ENCODE assay signal across 15 cellular contexts in genomic region chr9:111944467-111944866, GRCh38. TPM values are rescaled to one million over a fixed set of nuclear protein-coding genes. Genes with fewer than 3 reads are reported as not detected.
A peak's percentile ranks its signal among the peaks of the same experiment; 100 is the strongest.
DNase-seq lines count a peak whose midpoint lies in the region; ATAC-seq, FAIRE-seq and TF ChIP-seq lines count a peak whose summit lies in the region.
"Had no signal": no experiment of that assay in that cellular context is flagged by ENCODE, and none has a peak within 500 bp of the region (broad histone marks: within the 10 kb centered on the region; RNA-seq: fewer than 3 reads in every experiment).

No MANE protein-coding gene starts in this region.

- in situ Hi-C loops in HepG2 (cut with HindIII; ENCODE audit: extremely low pct_ligation_motif_present, low pct_unique_long_range_greater_than_20kb) = no loop called here

- no peak overlapping the region for H2AFZ ChIP-seq in HepG2 (ENCODE audit: low read length)

- peak overlapping the region; percentile 22 to 61 (median 53); a peak in 19 of 22 replicates for H3K4me2 ChIP-seq in BLaER1 treated with 17β-estradiol and CSF1 and Interleukin-3, amounts not matched to agents 10 nM and 100 nM
- H3K4me2 ChIP-seq in HepG2 (ENCODE audit: low read depth, low read length) = no peak overlapping the region

- DNase-seq in amniotic epithelial cell (ENCODE audit: low read depth) (peak; percentile 82), HepG2 (ENCODE audit: low spot score) (no peak), T-cell (no peak), anterior cingulate cortex (lab: John Stamatoyannopoulos, UW) (no peak), NCI-H510A (lab: John Stamatoyannopoulos, UW) (no peak), SK-N-DZ (ENCODE audit: low spot score) (no peak)
- DNase-seq: amniotic stem cell; heart right ventricle; left colon; naive thymus-derived CD4-positive, alpha-beta T cell had no signal

- TF ChIP-seq CTCF in HepG2 (CRISPR knock-in tag; IDR thresholded peaks at IDR 0.05) = no peak

- H3K9me3 ChIP-seq in BLaER1 treated with 17β-estradiol and CSF1 and Interleukin-3, amounts not matched to agents 10 nM and 100 nM (replicated peaks in 1 of 11) = no peaks in the 10 kb centered on the region
- no peaks in the 10 kb centered on the region for H3K9me3 ChIP-seq in HepG2 (ENCODE audit: low read length)
- H3K9me3 ChIP-seq: heart right ventricle, Peyer's patch had no signal

- no peak for TF ChIP-seq RAD21 in HepG2 (CRISPR knock-in tag; IDR thresholded peaks at IDR 0.05)

- H3K36me3 ChIP-seq in BLaER1 treated with 17β-estradiol and CSF1 and Interleukin-3, amounts not matched to agents 10 nM and 100 nM = no peaks in the 10 kb centered on the region
- H3K36me3 ChIP-seq in HepG2 (replicated peaks in 1 of 2; ENCODE audit: control insufficient read depth in 1 of 2, insufficient read depth in 2 of 2, low read length in 2 of 2) = no peaks in the 10 kb centered on the region
- H3K36me3 ChIP-seq: heart right ventricle, Peyer's patch had no signal

- no peaks in the 10 kb centered on the region for H3K36me3 Mint-ChIP-seq in T-cell
- H3K36me3 Mint-ChIP-seq: CD4-positive, alpha-beta memory T cell had no signal

- peak; percentile 39 for ATAC-seq in HG03432 (IDR thresholded peaks at IDR 0.05; ENCODE audit: unreplicated experiment)
- ATAC-seq in HepG2 = peak; percentile 62
- no peak for ATAC-seq in T-cell (replicated peaks in 1 of 4)
- ATAC-seq: activated CD8-positive, alpha-beta memory T cell treated with anti-CD3 and anti-CD28 coated beads, Interleukin-2, amount 10 ng/mL, durations not matched to agents 7 days and 5 days; left colon; naive thymus-derived CD4-positive, alpha-beta T cell had no signal

- H3K4me3 Mint-ChIP-seq in T-cell = no peak overlapping the region
- H3K4me3 Mint-ChIP-seq: activated CD8-positive, alpha-beta memory T cell treated with anti-CD3 and anti-CD28 coated beads, Interleukin-2, amount 10 ng/mL, durations not matched to agents 7 days and 5 days had no signal

- POLR2A ChIA-PET in HepG2 (lab: Yijun Ruan, JAX) = no interaction called here
- POLR2A ChIA-PET in T-cell (lab: Charles Lee) = no interaction called here

- no peak overlapping the region for H3K27ac Mint-ChIP-seq in T-cell
- H3K27ac Mint-ChIP-seq: CD4-positive, alpha-beta memory T cell had no signal

- H4K20me1 ChIP-seq in BLaER1 treated with 17β-estradiol and CSF1 and Interleukin-3, amounts not matched to agents 10 nM and 100 nM = no peaks in the 10 kb centered on the region
- no peaks in the 10 kb centered on the region for H4K20me1 ChIP-seq in HepG2 (ENCODE audit: insufficient read depth, low read length)

- no peaks in the 10 kb centered on the region for H3K79me2 ChIP-seq in HepG2 (ENCODE audit: insufficient read depth, low read length)

- no peaks in the 10 kb centered on the region for H3K27me3 ChIP-seq in BLaER1 treated with 17β-estradiol and CSF1 and Interleukin-3, amounts not matched to agents 10 nM and 100 nM
- H3K27me3 ChIP-seq in HepG2 (ENCODE audit: control insufficient read depth in 1 of 2, insufficient read depth in 2 of 2, low read length in 2 of 2) = no peaks in the 10 kb centered on the region
- H3K27me3 ChIP-seq: heart right ventricle, Peyer's patch had no signal

- peak overlapping the region in 8 of 11 experiments; percentile 16 to 70 (median 49); a peak in 10 of 22 replicates for H3K27ac ChIP-seq in BLaER1 treated with 17β-estradiol and CSF1 and Interleukin-3, amounts not matched to agents 10 nM and 100 nM
- no peak overlapping the region for H3K27ac ChIP-seq in HepG2 (ENCODE audit: extremely low read length, insufficient read depth, low read length)
- H3K27ac ChIP-seq: Peyer's patch had no signal

- CTCF ChIA-PET in HepG2 (lab: Yijun Ruan, JAX; ENCODE audit: low intra/inter-chr PET ratio, low total read pairs) (no interaction called here), T-cell (lab: Charles Lee) (interaction anchor here in 1 of 2 donors (0.5 kb wide), 1 partner anchor 45 kb away, joined by 3 read pairs; no protein-coding TSS in a partner anchor)

- TF ChIP-seq POLR2A in HepG2 (IDR thresholded peaks at IDR 0.05; ENCODE audit: insufficient read depth in 1 of 2, low read depth in 2 of 2, low read length in 2 of 2) = no peak

- intact Hi-C loops in HepG2 (cut with micrococcal nuclease; ENCODE audit: unreplicated experiment) = no loop called here

- H3K4me3 ChIP-seq in BLaER1 treated with 17β-estradiol and CSF1 and Interleukin-3, amounts not matched to agents 10 nM and 100 nM = no peak overlapping the region
- H3K4me3 ChIP-seq in HepG2 (replicated peaks in 1 of 3; ENCODE audit: insufficient read depth in 1 of 3, low read depth in 2 of 3, low read length in 3 of 3) = no peak overlapping the region
- H3K4me3 ChIP-seq: heart right ventricle, Peyer's patch had no signal

- H3K27me3 Mint-ChIP-seq in T-cell = no peaks in the 10 kb centered on the region
- H3K27me3 Mint-ChIP-seq: CD4-positive, alpha-beta memory T cell had no signal

- H3K4me1 Mint-ChIP-seq in T-cell = peaks cover 7 to 24% (median 23%) of the 10 kb centered on the region in 3 donors

- peaks cover 25 to 39% (median 31%) of the 10 kb centered on the region in 10 experiments for H3K4me1 ChIP-seq in BLaER1 treated with 17β-estradiol and CSF1 and Interleukin-3, amounts not matched to agents 10 nM and 100 nM
- peaks cover 9% of the 10 kb centered on the region; the same call in 1 of the 2 replicates for H3K4me1 ChIP-seq in HepG2 (ENCODE audit: insufficient read depth, low read length)
- H3K4me1 ChIP-seq: Peyer's patch had no signal

- FAIRE-seq in HepG2 (lab: Jason Lieb, UNC) = no peak

- TF ChIP-seq EP300 in HepG2 (IDR thresholded peaks at IDR 0.05; ENCODE audit: low read depth in 2 of 2, low read length in 2 of 2) (no peak), HepG2 (CRISPR knock-in tag; IDR thresholded peaks at IDR 0.05; ENCODE audit: borderline replicate concordance) (no peak)

- H3K9ac ChIP-seq in BLaER1 treated with 17β-estradiol and CSF1 and Interleukin-3, amounts not matched to agents 10 nM and 100 nM = peak overlapping the region in 4 of 11 experiments; percentile 12 to 52 (median 36); a peak in 3 of 22 replicates
- H3K9ac ChIP-seq in HepG2 (ENCODE audit: insufficient read depth, low read depth, low read length) = no peak overlapping the region

- no peaks in the 10 kb centered on the region for H3K9me3 Mint-ChIP-seq in T-cell

- WGBS in HepG2 (ENCODE audit: low lambda C conversion rate) = 7% methylated on average over 2 of the region's 2 CpGs

- BruUV-seq in HepG2 (replicated peaks; lab: Mats Ljungman, UMichigan) = no TSS peak

TF ChIP-seq in HepG2, 621 proteins besides CTCF, POLR2A, EP300 and RAD21 (continues in another document):
- TF ChIP-seq SCMH1 (CRISPR knock-in tag; IDR thresholded peaks at IDR 0.05; ENCODE audit: borderline replicate concordance) (no peak), HIVEP1 (CRISPR knock-in tag; IDR thresholded peaks at IDR 0.05) (no peak), BCLAF1 (IDR thresholded peaks at IDR 0.05) (no peak), ZNF749 (CRISPR knock-in tag; IDR thresholded peaks at IDR 0.05; ENCODE audit: borderline replicate concordance) (no peak), ZNF543 (CRISPR knock-in tag; IDR thresholded peaks at IDR 0.05) (no peak), ZNF816 (CRISPR knock-in tag; IDR thresholded peaks at IDR 0.05; ENCODE audit: borderline replicate concordance) (no peak)

RNA-seq across cellular contexts. Expression of gene UGCG, which starts 47.9 kb away (rescaled TPM):
- total RNA-seq in HepG2 (2016; rRNA removed; fragmentation: Illumina TruSeq; extraction: Trizol) (9.7 and 13.9 TPM in 2 replicates), T-cell (10 to 100 TPM; 20.1 to 41.6 (median 24.1) TPM)
- 1.7 and 3.0 TPM in 2 replicates for total RNA-seq in HepG2 (2016; cell fraction: cytosol; rRNA removed; fragmentation: Illumina TruSeq; extraction: Trizol; ENCODE audit: low read depth)
- total RNA-seq in HepG2 (2016; cell fraction: insoluble cytoplasmic fraction; rRNA removed; fragmentation: Illumina TruSeq; extraction: Trizol) = 9.4 and 13.3 TPM in 2 replicates
- 5.6 and 7.5 TPM in 2 replicates for total RNA-seq in HepG2 (2016; cell fraction: membrane; rRNA removed; fragmentation: Illumina TruSeq; extraction: Trizol)
- 17.0 and 18.2 TPM in 2 replicates for total RNA-seq in HepG2 (2016; cell fraction: nucleus; rRNA removed; fragmentation: Illumina TruSeq; extraction: Trizol)
- polyA plus RNA-seq in HepG2 (2011; rRNA removed) = 8.1 and 10.5 TPM in 2 replicates
- 3.9 and 7.2 TPM in 2 replicates for polyA plus RNA-seq in HepG2 (2011; cell fraction: cytosol; rRNA removed)
- polyA plus RNA-seq in HepG2 (2011; cell fraction: nucleus; rRNA removed) = 3.6 and 4.0 TPM in 2 replicates
- polyA plus RNA-seq in HepG2 (2012) = 7.5 and 8.2 TPM in 2 replicates
- polyA plus RNA-seq in HepG2 (2016; cell fraction: cytosol; fragmentation: Illumina TruSeq; extraction: Trizol; ENCODE audit: low read depth) = 0.66 and 0.74 TPM in 2 replicates
- polyA plus RNA-seq in HepG2 (2016; cell fraction: insoluble cytoplasmic fraction; fragmentation: Illumina TruSeq; extraction: Trizol; ENCODE audit: low read depth) = 6.2 and 6.3 TPM in 2 replicates
- 1.9 and 2.5 TPM in 2 replicates for polyA plus RNA-seq in HepG2 (2016; cell fraction: membrane; fragmentation: Illumina TruSeq; extraction: Trizol; ENCODE audit: low read depth)
- 15.4 and 15.5 TPM in 2 replicates for polyA plus RNA-seq in HepG2 (2016; cell fraction: nucleus; fragmentation: Illumina TruSeq; extraction: Trizol; ENCODE audit: insufficient read depth, low read depth)
- polyA minus RNA-seq in HepG2 (2011; rRNA and poly(A)+ RNA removed; ENCODE audit: low replicate concordance) = 6.6 and 14.5 TPM in 2 replicates
- polyA minus RNA-seq in HepG2 (2011; cell fraction: cytosol; rRNA and poly(A)+ RNA removed) = 14.6 and 14.9 TPM in 2 replicates
- polyA minus RNA-seq in HepG2 (2011; cell fraction: nucleus; rRNA and poly(A)+ RNA removed) = 15.7 and 19.0 TPM in 2 replicates
- 33.9 and 34.5 TPM in 2 replicates for polyA plus RNA-seq in SK-N-DZ (2014; cell fraction: cytosol; rRNA removed)
- 16.9 and 17.8 TPM in 2 replicates for polyA plus RNA-seq in SK-N-DZ (2014; cell fraction: nucleus; rRNA removed)

Comparison
In these comparisons a context has a peak if more than half of its experiments do, and no peak if none do; other contexts are left out.
1. ATAC-seq: peak in HG03432 (single experiment) and HepG2 (single experiment); none in T-cell (0 of 4).